ENCODE assay signal across 19 cellular contexts in genomic region chr7:148483515-148483914, GRCh38.
"Had no signal": no experiment of that assay in that cellular context is flagged by ENCODE, and none has a peak within 500 bp of the region (broad histone marks: within the 10 kb centered on the region; RNA-seq: fewer than 3 reads in every experiment).

No MANE protein-coding gene starts in this region.

- H3K27me3 Mint-ChIP-seq: stimulated activated memory B cell treated with anti-CD40 and anti-IgM and Interleukin-4, amounts not matched to agents 10 μg/mL and 1 μg/mL and 100 μg/mL, for 72 hours; stimulated activated naive CD8-positive, alpha-beta T cell treated with anti-CD3 and anti-CD28 coated beads, Interleukin-15, Interleukin-2, amounts not matched to agents 100 ng/mL and 50 ng/mL, for 24 hours had no signal

- H3K27ac ChIP-seq: esophagus squamous epithelium, gastroesophageal sphincter, left ventricle myocardium inferior, lower lobe of right lung, thoracic aorta had no signal

- H3K36me3 Mint-ChIP-seq: naive thymus-derived CD8-positive, alpha-beta T cell; stimulated activated memory B cell treated with anti-CD40 and anti-IgM and Interleukin-4, amounts not matched to agents 10 μg/mL and 1 μg/mL and 100 μg/mL, for 72 hours had no signal

- H3K27me3 ChIP-seq: esophagus squamous epithelium, gastroesophageal sphincter, transverse colon had no signal

- H3K4me2 ChIP-seq: smooth muscle cell had no signal

- H3K4me1 ChIP-seq: gastroesophageal sphincter, left ventricle myocardium inferior, lower lobe of right lung had no signal

- H3K4me3 Mint-ChIP-seq: effector memory CD8-positive, alpha-beta T cell; naive thymus-derived CD8-positive, alpha-beta T cell; neural crest cell; stimulated activated memory B cell treated with anti-CD40 and anti-IgM and Interleukin-4, amounts not matched to agents 10 μg/mL and 1 μg/mL and 100 μg/mL, for 72 hours; stimulated activated naive CD8-positive, alpha-beta T cell treated with anti-CD3 and anti-CD28 coated beads, Interleukin-15, Interleukin-2, amounts not matched to agents 100 ng/mL and 50 ng/mL, for 24 hours had no signal

- H3K36me3 ChIP-seq: esophagus squamous epithelium, gastroesophageal sphincter, left ventricle myocardium inferior, lower lobe of right lung, thoracic aorta, transverse colon had no signal

- DNase-seq: effector memory CD8-positive, alpha-beta T cell; esophagus squamous epithelium; foreskin fibroblast; glutamatergic neuron; islet precursor cell; left ventricle myocardium inferior; lower lobe of right lung; mesenchymal stem cell; naive thymus-derived CD8-positive, alpha-beta T cell; right cardiac atrium; stimulated activated CD4-positive, alpha-beta T cell treated with anti-CD3 and anti-CD28 coated beads, Interleukin-4, amount 100 ng/mL, for 1 hour; transverse colon had no signal

- H3K9me3 ChIP-seq: esophagus squamous epithelium, gastroesophageal sphincter, left ventricle myocardium inferior, lower lobe of right lung, thoracic aorta, transverse colon had no signal

- H3K9me3 Mint-ChIP-seq: effector memory CD8-positive, alpha-beta T cell; naive thymus-derived CD8-positive, alpha-beta T cell; neural crest cell; stimulated activated memory B cell treated with anti-CD40 and anti-IgM and Interleukin-4, amounts not matched to agents 10 μg/mL and 1 μg/mL and 100 μg/mL, for 72 hours; stimulated activated naive CD8-positive, alpha-beta T cell treated with anti-CD3 and anti-CD28 coated beads, Interleukin-15, Interleukin-2, amounts not matched to agents 100 ng/mL and 50 ng/mL, for 24 hours had no signal

- H3K27ac Mint-ChIP-seq: effector memory CD8-positive, alpha-beta T cell; naive thymus-derived CD8-positive, alpha-beta T cell; stimulated activated memory B cell treated with anti-CD40 and anti-IgM and Interleukin-4, amounts not matched to agents 10 μg/mL and 1 μg/mL and 100 μg/mL, for 72 hours; stimulated activated naive CD8-positive, alpha-beta T cell treated with anti-CD3 and anti-CD28 coated beads, Interleukin-15, Interleukin-2, amounts not matched to agents 100 ng/mL and 50 ng/mL, for 24 hours had no signal

- FAIRE-seq: urothelium cell line had no signal

- H3K4me3 ChIP-seq: esophagus squamous epithelium, gastroesophageal sphincter, left ventricle myocardium inferior, lower lobe of right lung, smooth muscle cell, thoracic aorta, transverse colon had no signal
